Comparison of ENCODE assay signal across 8 cellular contexts in the genomic region with DNA sequence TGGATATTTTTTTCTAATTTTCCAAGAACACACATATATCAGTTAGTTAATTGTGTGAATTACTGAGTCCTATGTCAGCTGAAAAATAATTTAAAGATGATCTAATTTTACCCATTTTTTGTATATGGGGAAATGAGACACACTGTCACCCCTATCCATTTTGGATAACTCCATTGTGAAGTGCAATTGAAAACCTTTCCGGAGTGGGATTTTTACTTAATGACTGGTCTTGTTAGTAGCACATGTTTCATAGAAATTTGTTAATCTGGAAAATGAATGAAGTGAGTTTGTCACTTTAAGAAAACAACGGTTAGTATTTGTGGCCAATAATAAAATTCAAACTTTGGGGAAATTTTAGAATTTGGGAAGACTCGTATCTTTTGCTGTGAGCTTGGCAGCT. TPM values are rescaled to one million over a fixed set of nuclear protein-coding genes. Genes with fewer than 3 reads are reported as not detected.
DNase-seq lines count a peak whose midpoint lies in the region; ATAC-seq and TF ChIP-seq lines count a peak whose summit lies in the region.

No MANE protein-coding gene starts in this region.

- 66% methylated on average over 3 of the region's 3 CpGs for WGBS in mesenchymal stem cell
- no CpG with 5 or more reads among the region's 3 CpGs for WGBS in trophoblast cell (ENCODE audit: extremely low coverage, insufficient coverage, insufficient read length)

- H3K23ac ChIP-seq in mesenchymal stem cell (ENCODE audit: low read length in 2 of 2) (no peak overlapping the region), trophoblast cell (ENCODE audit: low read length) (no peak overlapping the region)

- no peak overlapping the region for H2AK5ac ChIP-seq in mesenchymal stem cell (ENCODE audit: low read length, severe bottlenecking)
- H2AK5ac ChIP-seq in trophoblast cell (ENCODE audit: low read length) = no peak overlapping the region

- DNase-seq in BJ (ENCODE audit: low read depth) (no peak), HT-29 (ENCODE audit: low spot score) (peak; percentile 9), astrocyte of the spinal cord (ENCODE audit: low read depth, low spot score) (no peak), mesenchymal stem cell (peak; percentile 17), mucosa of descending colon (no peak), superior temporal gyrus (ENCODE audit: extremely low spot score) (no peak), trophoblast cell (no peak)

- H3K27me3 ChIP-seq in BJ (ENCODE audit: control insufficient read depth, insufficient read depth, low read length) = no peaks in the 10 kb centered on the region
- H3K27me3 ChIP-seq in mesenchymal stem cell (ENCODE audit: control insufficient read depth in 1 of 2, insufficient read depth in 1 of 2, low read length in 2 of 2) = no peaks in the 10 kb centered on the region
- H3K27me3 ChIP-seq in trophoblast cell (ENCODE audit: insufficient read depth, low read length) = no peaks in the 10 kb centered on the region

- H4K91ac ChIP-seq in mesenchymal stem cell (ENCODE audit: low read length) (no peak overlapping the region), trophoblast cell (ENCODE audit: low read depth, low read length) (no peak overlapping the region)

- H3K9me3 ChIP-seq in mesenchymal stem cell (ENCODE audit: control insufficient read depth, low read length) = no peaks in the 10 kb centered on the region
- H3K9me3 ChIP-seq in mucosa of descending colon = no peaks in the 10 kb centered on the region
- H3K9me3 ChIP-seq in trophoblast cell (ENCODE audit: insufficient read depth, low read depth, low read length) = no peaks in the 10 kb centered on the region

- TF ChIP-seq CTCF in BJ (IDR thresholded peaks at IDR 0.05; ENCODE audit: insufficient read depth, low read depth, low read length) (no peak), astrocyte of the spinal cord (IDR thresholded peaks at IDR 0.05; ENCODE audit: low read depth, low read length) (no peak), mucosa of descending colon (IDR thresholded peaks at IDR 0.05) (no peak)

- H3K27ac ChIP-seq in mesenchymal stem cell (ENCODE audit: low read length, poor library complexity, severe bottlenecking) = no peak overlapping the region
- H3K27ac ChIP-seq in trophoblast cell (ENCODE audit: low read depth, low read length) = no peak overlapping the region

- H2BK5ac ChIP-seq in mesenchymal stem cell (ENCODE audit: low read depth, low read length, poor library complexity, severe bottlenecking) (no peak overlapping the region), trophoblast cell (ENCODE audit: low read depth, low read length, poor library complexity) (no peak overlapping the region)

- no peak overlapping the region for H4K12ac ChIP-seq in trophoblast cell (ENCODE audit: low read depth, low read length)

- H3K14ac ChIP-seq in mesenchymal stem cell (ENCODE audit: low read length in 2 of 2) (no peak overlapping the region), trophoblast cell (ENCODE audit: low read length) (no peak overlapping the region)

- H3K18ac ChIP-seq in mesenchymal stem cell (ENCODE audit: low read depth in 1 of 2, low read length in 2 of 2) (no peak overlapping the region), trophoblast cell (ENCODE audit: low read length) (no peak overlapping the region)

- H2BK12ac ChIP-seq in mesenchymal stem cell (ENCODE audit: low read length in 2 of 2) (no peak overlapping the region), trophoblast cell (ENCODE audit: low read length) (no peak overlapping the region)

- POLR2A ChIA-PET in BJ (lab: Charles Lee) = no interaction called here

- H3K4me2 ChIP-seq in mesenchymal stem cell (ENCODE audit: low read length, poor library complexity, severe bottlenecking) = peak overlapping the region; percentile 48
- H3K4me2 ChIP-seq in trophoblast cell (ENCODE audit: low read length) = no peak overlapping the region

- peaks cover 6% of the 10 kb centered on the region for H3K79me1 ChIP-seq in mesenchymal stem cell (replicated peaks; ENCODE audit: low read length, poor library complexity, severe bottlenecking)
- peaks cover 12% of the 10 kb centered on the region for H3K79me1 ChIP-seq in trophoblast cell (ENCODE audit: low read length)

- ATAC-seq in HG03045 (IDR thresholded peaks at IDR 0.05; ENCODE audit: unreplicated experiment) (no peak), mucosa of descending colon (no peak)

- H3K36me3 ChIP-seq in BJ (ENCODE audit: control insufficient read depth, insufficient read depth, low read length) (peaks cover 6% of the 10 kb centered on the region), mesenchymal stem cell (ENCODE audit: control insufficient read depth in 1 of 2, insufficient read depth in 2 of 2, low read depth in 1 of 2, low read length in 2 of 2) (peaks cover 1 to 35% of the 10 kb centered on the region in 2 experiments), mucosa of descending colon (ENCODE audit: low read depth) (no peaks in the 10 kb centered on the region), trophoblast cell (ENCODE audit: control insufficient read depth in 1 of 2, insufficient read depth in 2 of 2, low read length in 2 of 2) (peaks cover 5% of the 10 kb centered on the region in 2 experiments)

- peaks cover 4% of the 10 kb centered on the region for H3K4me1 ChIP-seq in mesenchymal stem cell (ENCODE audit: control insufficient read depth, insufficient read depth, low read depth, low read length)
- H3K4me1 ChIP-seq in mucosa of descending colon (ENCODE audit: low read depth) = peaks cover 6% of the 10 kb centered on the region
- H3K4me1 ChIP-seq in trophoblast cell (ENCODE audit: control insufficient read depth in 1 of 2, insufficient read depth in 2 of 2, low read length in 2 of 2) = peaks cover 4 to 6% of the 10 kb centered on the region in 2 experiments

- CTCF ChIA-PET in BJ (lab: Yijun Ruan, JAX) = interaction anchor here (0.7 to 1.4 kb wide), 2 partner anchors 21 to 143 kb away, joined by 3 read pairs; no protein-coding TSS in a partner anchor

- in situ Hi-C loops in astrocyte of the spinal cord (cut with HindIII; ENCODE audit: low sequenced_read_pairs) = no loop called here

- H3K4ac ChIP-seq in mesenchymal stem cell (ENCODE audit: low read depth in 1 of 2, low read length in 2 of 2) (no peak overlapping the region), trophoblast cell (ENCODE audit: low read depth, low read length) (no peak overlapping the region)

- H2BK120ac ChIP-seq in mesenchymal stem cell (ENCODE audit: low read depth, low read length) (no peak overlapping the region), trophoblast cell (ENCODE audit: insufficient read depth, low read length, poor library complexity) (no peak overlapping the region)

- H4K8ac ChIP-seq in mesenchymal stem cell (ENCODE audit: low read length) (no peak overlapping the region), trophoblast cell (ENCODE audit: low read depth, low read length) (no peak overlapping the region)

- intact Hi-C loops in mucosa of descending colon (cut with DNase I, micrococcal nuclease) = no loop called here

- H3K4me3 ChIP-seq in BJ (ENCODE audit: low read depth, low read length) (peak overlapping the region; percentile 92), astrocyte of the spinal cord (ENCODE audit: low read depth, low read length) (peak overlapping the region; percentile 97), mesenchymal stem cell (ENCODE audit: insufficient read depth in 1 of 2, low read depth in 1 of 2, low read length in 2 of 2) (peak overlapping the region in 1 of 2 experiments; percentile 98), mucosa of descending colon (no peak overlapping the region), trophoblast cell (ENCODE audit: low read depth, low read length) (no peak overlapping the region)

- no peak overlapping the region for H2AFZ ChIP-seq in mesenchymal stem cell (ENCODE audit: low read depth, low read length)
- no peak overlapping the region for H2AFZ ChIP-seq in trophoblast cell (ENCODE audit: insufficient read depth, low read length, poor library complexity)

- H3K79me2 ChIP-seq in trophoblast cell (ENCODE audit: control insufficient read depth, insufficient read depth, low read length, poor library complexity) = peaks cover 16% of the 10 kb centered on the region

- peak overlapping the region; percentile 99 for H3K9ac ChIP-seq in mesenchymal stem cell (ENCODE audit: low read length)
- H3K9ac ChIP-seq in trophoblast cell (ENCODE audit: low read length) = no peak overlapping the region

- H2BK15ac ChIP-seq in mesenchymal stem cell (ENCODE audit: low read depth, poor library complexity, severe bottlenecking) = no peak overlapping the region

RNA-seq across cellular contexts. Expression of a gene that starts 2.0 kb away (rescaled TPM):
- 1,006 and 1,118 TPM in 2 replicates for polyA plus RNA-seq in BJ (2011; rRNA removed)
- polyA minus RNA-seq in BJ (2011; rRNA and poly(A)+ RNA removed) = 894 and 956 TPM in 2 replicates
- 140 and 145 TPM in 2 replicates for total RNA-seq in HT-29 (2014; rRNA removed; shearing (Covaris generic))
- polyA plus RNA-seq in mesenchymal stem cell (2013, experiment 1 of 2) = 351 TPM
- polyA plus RNA-seq in mesenchymal stem cell (2013, experiment 2 of 2) = 352 TPM
- 10 to 100 TPM; 46.2 to 68.6 (median 55.0) TPM for total RNA-seq in mucosa of descending colon
- polyA plus RNA-seq in trophoblast cell (2013) = 214 and 226 TPM in 2 replicates

Comparison
In these comparisons a context has a peak if more than half of its experiments do, and no peak if none do; other contexts are left out.
1. DNase-seq: peak in HT-29 (single experiment) and mesenchymal stem cell (single experiment); none in BJ (single experiment), astrocyte of the spinal cord (single experiment), mucosa of descending colon (0 of 3), superior temporal gyrus (single experiment) and trophoblast cell (0 of 2).
2. H3K4me3 ChIP-seq: peak in BJ (single experiment) and astrocyte of the spinal cord (single experiment); none in mucosa of descending colon (single experiment) and trophoblast cell (single experiment).